Comparison of ENCODE assay signal across 8 cellular contexts in genomic region chr15:66498501-66499386, GRCh38. TPM values are rescaled to one million over a fixed set of nuclear protein-coding genes. Genes with fewer than 3 reads are reported as not detected.
DNase-seq lines count a peak whose midpoint lies in the region; ATAC-seq, FAIRE-seq and TF ChIP-seq lines count a peak whose summit lies in the region.

No MANE protein-coding gene starts in this region.

- peak; percentile 22 for ATAC-seq in K562

- DNase-seq in SIG-M5 treated with dmso at 0.1 percent for 504 hours (lab: John Stamatoyannopoulos, UW; ENCODE audit: unreplicated experiment) (peak; percentile 28), SIG-M5 (lab: John Stamatoyannopoulos, UW) (no peak), NCI-H1694 treated with DMSO at 0.1 percent for 48 hours (lab: John Stamatoyannopoulos, UW) (peak; percentile 17), K562 (ENCODE audit: extremely low read depth in 1 of 4, low spot score in 3 of 4) (peak in 1 of 4 experiments; percentile 40), GM19239 (ENCODE audit: insufficient read length, low spot score) (no peak), NCI-H187 (lab: John Stamatoyannopoulos, UW) (no peak)
- no peak for DNase-seq in activated CD4-positive, CD25-positive, alpha-beta regulatory T cell treated with anti-CD3 and anti-CD28 coated beads, Interleukin-2, amount 50 U/mL, for 72 hours

- peak overlapping the region; percentile 93 for H3K27ac ChIP-seq in K562 (ENCODE audit: extremely low read depth, low read depth, low read length)
- peak overlapping the region; percentile 54 for H3K27ac ChIP-seq in muscle layer of duodenum (ENCODE audit: low read length)

- no peak for TF ChIP-seq EP300 in K562 (IDR thresholded peaks at IDR 0.05; ENCODE audit: low read length)

- H3K27me3 ChIP-seq in K562 (ENCODE audit: control insufficient read depth in 2 of 2, insufficient read depth in 2 of 2, low read length in 2 of 2) (no peaks in the 10 kb centered on the region), muscle layer of duodenum (ENCODE audit: low read depth, low read length) (no peaks in the 10 kb centered on the region)

- H4K20me1 ChIP-seq in K562 (replicated peaks; ENCODE audit: control insufficient read depth, insufficient read depth, low read length), result peaks cover 33% of the 10 kb centered on the region

- peak; percentile 48 to 51 (median 48); a peak in 5 of 6 replicates for TF ChIP-seq CTCF in K562 (IDR thresholded peaks at IDR 0.05 in 2 of 3, conservative IDR thresholded peaks at IDR 0.05 in 1 of 3; ENCODE audit: insufficient read depth in 2 of 3, low read depth in 1 of 3, low read length in 3 of 3)

- POLR2A ChIA-PET in K562 (lab: Yijun Ruan, JAX), result interaction anchor here (0.6 to 1.7 kb wide), 11 partner anchors 9 to 362 kb away, joined by 3 to 8 read pairs (median 3); partner anchors contain the start of gene TIPIN

- H3K9me3 ChIP-seq in K562 (replicated peaks; ENCODE audit: control insufficient read depth, insufficient read depth, low read depth, low read length) (no peaks in the 10 kb centered on the region), muscle layer of duodenum (ENCODE audit: control insufficient read depth in 1 of 2, low read length in 2 of 2) (no peaks in the 10 kb centered on the region)

- peaks cover 75% of the 10 kb centered on the region for H3K79me2 ChIP-seq in K562 (ENCODE audit: control insufficient read depth, insufficient read depth, low read length)

- no TSS peak for BruUV-seq in K562 (replicated peaks; lab: Mats Ljungman, UMichigan)

- intact Hi-C loops in K562 (cut with micrococcal nuclease), result loop anchor here (5.0 to 10.0 kb wide), 2 partner anchors 206 to 356 kb away; partner anchors contain the start of gene DIS3L

- FAIRE-seq in K562 (lab: Jason Lieb, UNC) (no peak), GM19239 (lab: Jason Lieb, UNC) (no peak)

- H3K9ac ChIP-seq in K562 (ENCODE audit: insufficient read depth in 1 of 2, low read depth in 2 of 2, low read length in 2 of 2), result no peak overlapping the region

- WGBS in K562 (ENCODE audit: insufficient coverage, low coverage, missing lambda C conversion rate), result 55% methylated on average over 3 of the region's 3 CpGs

- H3K9me1 ChIP-seq in K562 (ENCODE audit: control insufficient read depth, insufficient read depth, low read length), result no peaks in the 10 kb centered on the region

- peaks cover 5 to 13% of the 10 kb centered on the region in 2 experiments for H3K4me1 ChIP-seq in K562 (replicated peaks in 1 of 2; ENCODE audit: control insufficient read depth in 2 of 2, insufficient read depth in 2 of 2, low read length in 2 of 2)
- peaks cover 0 to 43% of the 10 kb centered on the region in 2 donors for H3K4me1 ChIP-seq in muscle layer of duodenum (ENCODE audit: control insufficient read depth in 1 of 2, insufficient read depth in 2 of 2, low read length in 2 of 2)

- H3K36me3 ChIP-seq in K562 (ENCODE audit: control insufficient read depth, insufficient read depth, low read length), result peaks cover 90% of the 10 kb centered on the region
- peaks cover 60 to 63% of the 10 kb centered on the region in 2 donors for H3K36me3 ChIP-seq in muscle layer of duodenum (ENCODE audit: control insufficient read depth in 1 of 2, insufficient read depth in 2 of 2, low read length in 2 of 2)

- H3K4me2 ChIP-seq in K562 (ENCODE audit: insufficient read depth, low read length), result no peak overlapping the region

- H3K4me3 ChIP-seq in K562 (no peak overlapping the region), muscle layer of duodenum (ENCODE audit: low read depth in 1 of 2, low read length in 2 of 2) (no peak overlapping the region)

- in situ Hi-C loops in K562 (cut with MboI), result no loop called here

- CTCF ChIA-PET in K562 (lab: Yijun Ruan, JAX; ENCODE audit: low intra/inter-chr PET ratio), result interaction anchor here (1.0 to 1.5 kb wide), 2 partner anchors 175 to 247 kb away, joined by 4 read pairs; no protein-coding TSS in a partner anchor

- TF ChIP-seq POLR2A in K562 (conservative IDR thresholded peaks at IDR 0.05), result peak; percentile 9

- peak; percentile 12 to 33; a peak in 1 of 4 replicates for TF ChIP-seq RAD21 in K562 (CRISPR knock-in tag; conservative IDR thresholded peaks at IDR 0.05 in 1 of 2, IDR thresholded peaks at IDR 0.05 in 1 of 2)

- no peak overlapping the region for H2AFZ ChIP-seq in K562 (ENCODE audit: low read depth, low read length)

TF ChIP-seq in K562, 482 proteins besides CTCF, POLR2A, EP300 and RAD21 (continues in another document):
- TF ChIP-seq GTF2B (IDR thresholded peaks at IDR 0.05; ENCODE audit: extremely low read depth, insufficient read length), result no peak
- no peak for TF ChIP-seq NR0B1 (IDR thresholded peaks at IDR 0.05; ENCODE audit: partially characterized antibody)

RNA-seq across cellular contexts. Expression of gene SNAPC5, which starts 1.2 kb away (rescaled TPM):
- 14.2 and 24.9 TPM in 2 replicates for total RNA-seq in K562 (2011; cell fraction: chromatin; rRNA removed; ENCODE audit: low replicate concordance)
- total RNA-seq in K562 (2011; cell fraction: nucleolus; rRNA removed), result 11.8 and 12.1 TPM in 2 replicates
- total RNA-seq in K562 (2011; cell fraction: nucleoplasm; rRNA removed), result 17.7 and 25.2 TPM in 2 replicates
- total RNA-seq in K562 (2014; rRNA removed) (67.2 and 96.5 TPM in 2 replicates), K562 (2014; rRNA removed; fragmentation: Illumina TruSeq; extraction: Trizol) (102 and 112 TPM in 2 replicates), K562 (2015; rRNA removed; fragmentation: Illumina TruSeq; extraction: Trizol) (77.0 and 79.9 TPM in 2 replicates), K562 (2021) (56.7 and 57.0 TPM in 2 replicates)
- polyA plus RNA-seq in K562 (2011; rRNA removed) (40.6 and 52.8 TPM in 2 replicates), K562 (2014; fragmentation: Illumina TruSeq; extraction: Trizol) (116 and 118 TPM in 2 replicates), K562 (2014; fragmentation: Nextera tagmentation; extraction: Ambion mirVana) (100 to 1,000 TPM; 155 TPM), K562 (2014; rRNA removed) (70.5 and 80.8 TPM in 2 replicates)
- 32.9 and 35.6 TPM in 2 replicates for polyA plus RNA-seq in K562 (2011; cell fraction: cytosol; rRNA removed)
- 14.5 and 16.3 TPM in 2 replicates for polyA plus RNA-seq in K562 (2011; cell fraction: nucleus; rRNA removed)
- 44.1 and 78.8 TPM in 2 replicates for polyA plus RNA-seq in K562 (2012)
- polyA minus RNA-seq in K562 (2011; rRNA and poly(A)+ RNA removed), result 48.9 and 54.3 TPM in 2 replicates
- 21.3 and 26.0 TPM in 2 replicates for polyA minus RNA-seq in K562 (2011; cell fraction: cytosol; rRNA and poly(A)+ RNA removed)
- polyA minus RNA-seq in K562 (2011; cell fraction: nucleus; rRNA and poly(A)+ RNA removed), result 6.6 and 10.2 TPM in 2 replicates

RNA-seq across cellular contexts. Expression of gene RPL4, which starts 5.9 kb away (rescaled TPM):
- total RNA-seq in K562 (2011; cell fraction: chromatin; rRNA removed; ENCODE audit: low replicate concordance), result 868 and 1,170 TPM in 2 replicates
- 749 and 792 TPM in 2 replicates for total RNA-seq in K562 (2011; cell fraction: nucleolus; rRNA removed)
- total RNA-seq in K562 (2011; cell fraction: nucleoplasm; rRNA removed), result 1,332 and 2,067 TPM in 2 replicates
- total RNA-seq in K562 (2014; rRNA removed) (2,055 and 3,520 TPM in 2 replicates), K562 (2014; rRNA removed; fragmentation: Illumina TruSeq; extraction: Trizol) (5,714 and 5,919 TPM in 2 replicates), K562 (2015; rRNA removed; fragmentation: Illumina TruSeq; extraction: Trizol) (4,633 and 5,069 TPM in 2 replicates), K562 (2021) (3,792 and 4,028 TPM in 2 replicates)
- polyA plus RNA-seq in K562 (2011; rRNA removed) (6,235 and 7,065 TPM in 2 replicates), K562 (2014; fragmentation: Illumina TruSeq; extraction: Trizol) (7,372 and 7,760 TPM in 2 replicates), K562 (2014; fragmentation: Nextera tagmentation; extraction: Ambion mirVana) (1,000 to 10,000 TPM; 3,604 to 3,827 TPM), K562 (2014; rRNA removed) (5,294 and 6,049 TPM in 2 replicates)
- 6,584 and 7,119 TPM in 2 replicates for polyA plus RNA-seq in K562 (2011; cell fraction: cytosol; rRNA removed)
- 2,026 and 2,907 TPM in 2 replicates for polyA plus RNA-seq in K562 (2011; cell fraction: nucleus; rRNA removed)
- polyA plus RNA-seq in K562 (2012), result 3,604 and 6,192 TPM in 2 replicates
- 4,239 and 4,627 TPM in 2 replicates for polyA minus RNA-seq in K562 (2011; rRNA and poly(A)+ RNA removed)
- polyA minus RNA-seq in K562 (2011; cell fraction: cytosol; rRNA and poly(A)+ RNA removed), result 1,872 and 2,124 TPM in 2 replicates
- 545 and 1,155 TPM in 2 replicates for polyA minus RNA-seq in K562 (2011; cell fraction: nucleus; rRNA and poly(A)+ RNA removed)

RNA-seq across cellular contexts. Expression of gene ZWILCH, which starts 6.4 kb away (rescaled TPM):
- 42.4 and 73.0 TPM in 2 replicates for total RNA-seq in K562 (2011; cell fraction: chromatin; rRNA removed; ENCODE audit: low replicate concordance)
- 19.2 and 19.7 TPM in 2 replicates for total RNA-seq in K562 (2011; cell fraction: nucleolus; rRNA removed)
- total RNA-seq in K562 (2011; cell fraction: nucleoplasm; rRNA removed), result 28.9 and 36.6 TPM in 2 replicates
- total RNA-seq in K562 (2014; rRNA removed), result 25.4 and 35.2 TPM in 2 replicates
- 59.3 and 62.6 TPM in 2 replicates for total RNA-seq in K562 (2014; rRNA removed; fragmentation: Illumina TruSeq; extraction: Trizol)
- total RNA-seq in K562 (2015; rRNA removed; fragmentation: Illumina TruSeq; extraction: Trizol), result 46.8 and 52.0 TPM in 2 replicates
- total RNA-seq in K562 (2021), result 36.9 and 41.4 TPM in 2 replicates
- polyA plus RNA-seq in K562 (2011; rRNA removed), result 53.6 and 78.7 TPM in 2 replicates
- 10.3 and 13.4 TPM in 2 replicates for polyA plus RNA-seq in K562 (2011; cell fraction: cytosol; rRNA removed)
- polyA plus RNA-seq in K562 (2011; cell fraction: nucleus; rRNA removed), result 22.1 and 25.2 TPM in 2 replicates
- 30.2 and 42.2 TPM in 2 replicates for polyA plus RNA-seq in K562 (2012)
- 42.9 and 52.1 TPM in 2 replicates for polyA plus RNA-seq in K562 (2014; fragmentation: Illumina TruSeq; extraction: Trizol)
- polyA plus RNA-seq in K562 (2014; fragmentation: Nextera tagmentation; extraction: Ambion mirVana), result 10 to 100 TPM; 93.2 to 94.2 TPM
- 26.7 and 32.8 TPM in 2 replicates for polyA plus RNA-seq in K562 (2014; rRNA removed)
- polyA minus RNA-seq in K562 (2011; rRNA and poly(A)+ RNA removed), result 51.6 and 57.2 TPM in 2 replicates
- polyA minus RNA-seq in K562 (2011; cell fraction: cytosol; rRNA and poly(A)+ RNA removed), result 17.5 and 32.3 TPM in 2 replicates
- 8.5 and 20.5 TPM in 2 replicates for polyA minus RNA-seq in K562 (2011; cell fraction: nucleus; rRNA and poly(A)+ RNA removed)

Comparison
In these comparisons a context has a peak if more than half of its experiments do, and no peak if none do; other contexts are left out.
1. DNase-seq: peak in SIG-M5 treated with dmso at 0.1 percent for 504 hours (single experiment) and NCI-H1694 treated with DMSO at 0.1 percent for 48 hours (single experiment); none in SIG-M5 (single experiment), activated CD4-positive, CD25-positive, alpha-beta regulatory T cell treated with anti-CD3 and anti-CD28 coated beads, Interleukin-2, amount 50 U/mL, for 72 hours (single experiment), GM19239 (single experiment) and NCI-H187 (0 of 2).